In genomic region chr1:17167783-17168479, GRCh38 we compare ENCODE assay signal across 14 cellular contexts. TPM values are rescaled to one million over a fixed set of nuclear protein-coding genes. Genes with fewer than 3 reads are reported as not detected.
DNase-seq lines count a peak whose midpoint lies in the region; ATAC-seq, FAIRE-seq and TF ChIP-seq lines count a peak whose summit lies in the region.
"Had no signal": no experiment of that assay in that cellular context is flagged by ENCODE, and none has a peak within 500 bp of the region (broad histone marks: within the 10 kb centered on the region; RNA-seq: fewer than 3 reads in every experiment).

No MANE protein-coding gene starts in this region.

- H3K18ac ChIP-seq in mesenchymal stem cell (ENCODE audit: low read depth in 1 of 2, low read length in 2 of 2) = peak overlapping the region; percentile 82 to 84

- no peak for TF ChIP-seq CTCF in K562 (IDR thresholded peaks at IDR 0.05 in 2 of 3, conservative IDR thresholded peaks at IDR 0.05 in 1 of 3; ENCODE audit: insufficient read depth in 2 of 3, low read depth in 1 of 3, low read length in 3 of 3)
- TF ChIP-seq CTCF in left ventricle myocardium inferior (IDR thresholded peaks at IDR 0.05; ENCODE audit: borderline replicate concordance) = no peak

- H2BK15ac ChIP-seq in mesenchymal stem cell (ENCODE audit: low read depth, poor library complexity, severe bottlenecking) = peak overlapping the region; percentile 53

- peaks cover 10% of the 10 kb centered on the region for H3K27me3 Mint-ChIP-seq in activated naive CD4-positive, alpha-beta T cell treated with anti-CD3 and anti-CD28 coated beads, Interleukin-2, amount 10 ng/mL, durations not matched to agents 7 days and 5 days

- CTCF ChIA-PET in K562 (lab: Yijun Ruan, JAX; ENCODE audit: low intra/inter-chr PET ratio) = interaction anchor here (0.7 kb wide), 1 partner anchor 68 kb away, joined by 3 read pairs; no protein-coding TSS in a partner anchor
- CTCF ChIA-PET in activated naive CD4-positive, alpha-beta T cell treated with anti-CD3 and anti-CD28 coated beads, Interleukin-2, amount 10 ng/mL, durations not matched to agents 7 days and 5 days (lab: Charles Lee) = interaction anchor here (1.9 kb wide), 1 partner anchor 69 kb away, joined by 6 read pairs; no protein-coding TSS in a partner anchor

- BruUV-seq in K562 (replicated peaks; lab: Mats Ljungman, UMichigan) = no TSS peak

- H3K36me3 ChIP-seq in K562 (ENCODE audit: control insufficient read depth, insufficient read depth, low read length) = no peaks in the 10 kb centered on the region
- H3K36me3 ChIP-seq in mesenchymal stem cell (ENCODE audit: control insufficient read depth in 1 of 2, insufficient read depth in 2 of 2, low read depth in 1 of 2, low read length in 2 of 2) = no peaks in the 10 kb centered on the region
- no peaks in the 10 kb centered on the region for H3K36me3 ChIP-seq in left ventricle myocardium inferior

- TF ChIP-seq RAD21 in K562 (CRISPR knock-in tag; conservative IDR thresholded peaks at IDR 0.05 in 1 of 2, IDR thresholded peaks at IDR 0.05 in 1 of 2) = no peak

- no peak for FAIRE-seq in K562 (lab: Jason Lieb, UNC)
- FAIRE-seq: colon, GM18507 had no signal

- peak overlapping the region; percentile 6 to 57 for H3K4ac ChIP-seq in mesenchymal stem cell (ENCODE audit: low read depth in 1 of 2, low read length in 2 of 2)

- POLR2A ChIA-PET in K562 (lab: Yijun Ruan, JAX) = interaction anchor here (1.0 kb wide), 1 partner anchor 262 kb away, joined by 3 read pairs; no protein-coding TSS in a partner anchor

- no peaks in the 10 kb centered on the region for H3K4me1 Mint-ChIP-seq in activated naive CD4-positive, alpha-beta T cell treated with anti-CD3 and anti-CD28 coated beads, Interleukin-2, amount 10 ng/mL, durations not matched to agents 7 days and 5 days
- H3K4me1 Mint-ChIP-seq: naive thymus-derived CD4-positive, alpha-beta T cell had no signal

- H2BK5ac ChIP-seq in mesenchymal stem cell (ENCODE audit: low read depth, low read length, poor library complexity, severe bottlenecking) = peak overlapping the region; percentile 92

- intact Hi-C loops in K562 (cut with micrococcal nuclease) = no loop called here
- intact Hi-C loops in left ventricle myocardium inferior (cut with micrococcal nuclease) = no loop called here

- H3K27ac ChIP-seq in K562 (ENCODE audit: extremely low read depth, low read depth, low read length) (no peak overlapping the region), mesenchymal stem cell (ENCODE audit: low read length, poor library complexity, severe bottlenecking) (peak overlapping the region; percentile 95), left ventricle myocardium inferior (replicated peaks) (no peak overlapping the region)

- peak overlapping the region; percentile 44 for H4K91ac ChIP-seq in mesenchymal stem cell (ENCODE audit: low read length)

- WGBS in K562 (ENCODE audit: insufficient coverage, low coverage, missing lambda C conversion rate) = 0% methylated on average over 14 of the region's 14 CpGs
- 40% methylated on average over 13 of the region's 14 CpGs for WGBS in mesenchymal stem cell

- peak overlapping the region; percentile 59 for H2AK5ac ChIP-seq in mesenchymal stem cell (ENCODE audit: low read length, severe bottlenecking)

- no peaks in the 10 kb centered on the region; the same call in 1 of the 2 replicates for H4K20me1 ChIP-seq in K562 (replicated peaks; ENCODE audit: control insufficient read depth, insufficient read depth, low read length)

- DNase-seq in DMS79 (lab: John Stamatoyannopoulos, UW) (peak; percentile 21), NCI-H146 treated with DMSO at 0.1 percent for 48 hours (lab: John Stamatoyannopoulos, UW; ENCODE audit: unreplicated experiment) (peak; percentile 35), K562 (ENCODE audit: extremely low read depth in 1 of 4, low spot score in 3 of 4) (peak in 1 of 4 experiments; percentile 6), mesenchymal stem cell (peak; percentile 76), NCI-H2107 (lab: John Stamatoyannopoulos, UW) (no peak), left ventricle myocardium inferior (no peak)
- DNase-seq in activated naive CD4-positive, alpha-beta T cell treated with anti-CD3 and anti-CD28 coated beads, Interleukin-2, amount 10 ng/mL, durations not matched to agents 7 days and 5 days = no peak
- DNase-seq: naive thymus-derived CD4-positive, alpha-beta T cell; NCI-H2171; stimulated activated CD4-positive, alpha-beta T cell treated with anti-CD3 and anti-CD28 coated beads, Interleukin-2, amount 100 ng/mL, for 48 hours; substantia nigra had no signal

- no peak for TF ChIP-seq EP300 in K562 (IDR thresholded peaks at IDR 0.05; ENCODE audit: low read length)

- ATAC-seq in K562 (no peak), GM19463 (IDR thresholded peaks at IDR 0.05; ENCODE audit: unreplicated experiment) (no peak)
- ATAC-seq: naive thymus-derived CD4-positive, alpha-beta T cell had no signal

- H3K36me3 Mint-ChIP-seq in activated naive CD4-positive, alpha-beta T cell treated with anti-CD3 and anti-CD28 coated beads, Interleukin-2, amount 10 ng/mL, durations not matched to agents 7 days and 5 days = no peaks in the 10 kb centered on the region
- H3K36me3 Mint-ChIP-seq: naive thymus-derived CD4-positive, alpha-beta T cell had no signal

- TF ChIP-seq POLR2A in K562 (conservative IDR thresholded peaks at IDR 0.05) = no peak

- H3K4me3 ChIP-seq in K562 = no peak overlapping the region
- H3K4me3 ChIP-seq in mesenchymal stem cell (ENCODE audit: insufficient read depth in 1 of 2, low read depth in 1 of 2, low read length in 2 of 2) = no peak overlapping the region
- H3K4me3 ChIP-seq in left ventricle myocardium inferior = no peak overlapping the region

- H3K27ac Mint-ChIP-seq in activated naive CD4-positive, alpha-beta T cell treated with anti-CD3 and anti-CD28 coated beads, Interleukin-2, amount 10 ng/mL, durations not matched to agents 7 days and 5 days = no peak overlapping the region
- H3K27ac Mint-ChIP-seq: naive thymus-derived CD4-positive, alpha-beta T cell had no signal

- peak overlapping the region in 1 of 2 experiments; percentile 6 for H3K23ac ChIP-seq in mesenchymal stem cell (ENCODE audit: low read length in 2 of 2)

- no peak overlapping the region for H3K4me3 Mint-ChIP-seq in activated naive CD4-positive, alpha-beta T cell treated with anti-CD3 and anti-CD28 coated beads, Interleukin-2, amount 10 ng/mL, durations not matched to agents 7 days and 5 days
- H3K4me3 Mint-ChIP-seq: naive thymus-derived CD4-positive, alpha-beta T cell had no signal

- H3K9ac ChIP-seq in K562 (ENCODE audit: insufficient read depth in 1 of 2, low read depth in 2 of 2, low read length in 2 of 2) = no peak overlapping the region
- peak overlapping the region; percentile 49 for H3K9ac ChIP-seq in mesenchymal stem cell (ENCODE audit: low read length)

- no peaks in the 10 kb centered on the region for H3K79me1 ChIP-seq in mesenchymal stem cell (replicated peaks; ENCODE audit: low read length, poor library complexity, severe bottlenecking)

- H2BK120ac ChIP-seq in mesenchymal stem cell (ENCODE audit: low read depth, low read length) = peak overlapping the region; percentile 73

- no peaks in the 10 kb centered on the region for H3K9me3 ChIP-seq in K562 (replicated peaks; ENCODE audit: control insufficient read depth, insufficient read depth, low read depth, low read length)
- no peaks in the 10 kb centered on the region for H3K9me3 ChIP-seq in mesenchymal stem cell (ENCODE audit: control insufficient read depth, low read length)
- no peaks in the 10 kb centered on the region for H3K9me3 ChIP-seq in left ventricle myocardium inferior (replicated peaks)

- H3K9me1 ChIP-seq in K562 (ENCODE audit: control insufficient read depth, insufficient read depth, low read length) = no peaks in the 10 kb centered on the region

- H3K4me2 ChIP-seq in K562 (ENCODE audit: insufficient read depth, low read length) (no peak overlapping the region), mesenchymal stem cell (ENCODE audit: low read length, poor library complexity, severe bottlenecking) (peak overlapping the region; percentile 7)

- H2AFZ ChIP-seq in K562 (ENCODE audit: low read depth, low read length) = no peak overlapping the region
- H2AFZ ChIP-seq in mesenchymal stem cell (ENCODE audit: low read depth, low read length) = peak overlapping the region; percentile 76

- H3K27me3 ChIP-seq in K562 (ENCODE audit: control insufficient read depth in 2 of 2, insufficient read depth in 2 of 2, low read length in 2 of 2) (peaks cover 17 to 32% of the 10 kb centered on the region in 2 experiments), mesenchymal stem cell (ENCODE audit: control insufficient read depth in 1 of 2, insufficient read depth in 1 of 2, low read length in 2 of 2) (peaks cover 0 to 24% of the 10 kb centered on the region in 2 experiments), left ventricle myocardium inferior (ENCODE audit: low read depth) (peaks cover 76% of the 10 kb centered on the region)

- no peak overlapping the region for H3K14ac ChIP-seq in mesenchymal stem cell (ENCODE audit: low read length in 2 of 2)

- peak overlapping the region; percentile 88 to 91 for H2BK12ac ChIP-seq in mesenchymal stem cell (ENCODE audit: low read length in 2 of 2)

- no peaks in the 10 kb centered on the region for H3K9me3 Mint-ChIP-seq in activated naive CD4-positive, alpha-beta T cell treated with anti-CD3 and anti-CD28 coated beads, Interleukin-2, amount 10 ng/mL, durations not matched to agents 7 days and 5 days
- H3K9me3 Mint-ChIP-seq: naive thymus-derived CD4-positive, alpha-beta T cell had no signal

- H4K8ac ChIP-seq in mesenchymal stem cell (ENCODE audit: low read length) = peak overlapping the region; percentile 90

- H3K4me1 ChIP-seq in K562 (replicated peaks in 1 of 2; ENCODE audit: control insufficient read depth in 2 of 2, insufficient read depth in 2 of 2, low read length in 2 of 2) (no peaks in the 10 kb centered on the region), mesenchymal stem cell (ENCODE audit: control insufficient read depth, insufficient read depth, low read depth, low read length) (peaks cover 15% of the 10 kb centered on the region), left ventricle myocardium inferior (no peaks in the 10 kb centered on the region)

- in situ Hi-C loops in K562 (cut with MboI) = no loop called here

- no peaks in the 10 kb centered on the region for H3K79me2 ChIP-seq in K562 (ENCODE audit: control insufficient read depth, insufficient read depth, low read length)

RNA-seq across cellular contexts. Expression of gene PADI1, which starts 37.0 kb away (rescaled TPM):
- not detected in 2 replicates for total RNA-seq in K562 (2011; cell fraction: chromatin; rRNA removed; ENCODE audit: low replicate concordance)
- total RNA-seq in K562 (2011; cell fraction: nucleolus; rRNA removed) = not detected in 2 replicates
- not detected in 2 replicates for total RNA-seq in K562 (2011; cell fraction: nucleoplasm; rRNA removed)
- total RNA-seq in K562 (2014; rRNA removed) (not detected in 2 replicates), K562 (2014; rRNA removed; fragmentation: Illumina TruSeq; extraction: Trizol) (not detected in 2 replicates), K562 (2015; rRNA removed; fragmentation: Illumina TruSeq; extraction: Trizol) (not detected in 2 replicates), K562 (2021) (not detected in 2 replicates), left ventricle myocardium inferior (not detected)
- polyA plus RNA-seq in K562 (2011; rRNA removed) (not detected in 2 replicates), K562 (2014; fragmentation: Illumina TruSeq; extraction: Trizol) (not detected in 2 replicates), K562 (2014; fragmentation: Nextera tagmentation; extraction: Ambion mirVana) (not detected), K562 (2014; rRNA removed) (not detected in 2 replicates)
- polyA plus RNA-seq in K562 (2011; cell fraction: cytosol; rRNA removed) = not detected in 2 replicates
- not detected in 2 replicates for polyA plus RNA-seq in K562 (2011; cell fraction: nucleus; rRNA removed)
- polyA plus RNA-seq in K562 (2012) = 0.03 TPM in 1 of 2 replicates, not detected in the other
- polyA minus RNA-seq in K562 (2011; rRNA and poly(A)+ RNA removed) = not detected in 2 replicates
- not detected in 2 replicates for polyA minus RNA-seq in K562 (2011; cell fraction: cytosol; rRNA and poly(A)+ RNA removed)
- not detected in 2 replicates for polyA minus RNA-seq in K562 (2011; cell fraction: nucleus; rRNA and poly(A)+ RNA removed)
- 0.03 TPM for polyA plus RNA-seq in mesenchymal stem cell (2013, experiment 1 of 2)
- polyA plus RNA-seq in mesenchymal stem cell (2013, experiment 2 of 2) = 0.10 TPM
- total RNA-seq: naive thymus-derived CD4-positive, alpha-beta T cell had no signal
- polyA plus RNA-seq: naive thymus-derived CD4-positive, alpha-beta T cell had no signal

RNA-seq across cellular contexts. Expression of gene PADI2, which starts 48.7 kb away (rescaled TPM):
- total RNA-seq in K562 (2011; cell fraction: chromatin; rRNA removed; ENCODE audit: low replicate concordance) = not detected in 2 replicates
- total RNA-seq in K562 (2011; cell fraction: nucleolus; rRNA removed) = not detected in 2 replicates
- not detected in 2 replicates for total RNA-seq in K562 (2011; cell fraction: nucleoplasm; rRNA removed)
- total RNA-seq in K562 (2014; rRNA removed) (not detected in 2 replicates), K562 (2014; rRNA removed; fragmentation: Illumina TruSeq; extraction: Trizol) (not detected in 2 replicates), K562 (2015; rRNA removed; fragmentation: Illumina TruSeq; extraction: Trizol) (not detected in 2 replicates), K562 (2021) (0.11 and 0.13 TPM in 2 replicates), left ventricle myocardium inferior (0.49 TPM)
- polyA plus RNA-seq in K562 (2011; rRNA removed) (0.01 TPM in 2 replicates), K562 (2014; fragmentation: Illumina TruSeq; extraction: Trizol) (not detected in 2 replicates), K562 (2014; fragmentation: Nextera tagmentation; extraction: Ambion mirVana) (under 1 TPM; 0.01 TPM), K562 (2014; rRNA removed) (not detected in 2 replicates)
- 0.03 TPM in 1 of 2 replicates, not detected in the other for polyA plus RNA-seq in K562 (2011; cell fraction: cytosol; rRNA removed)
- polyA plus RNA-seq in K562 (2011; cell fraction: nucleus; rRNA removed) = not detected in 2 replicates
- polyA plus RNA-seq in K562 (2012) = 0.05 TPM in 1 of 2 replicates, not detected in the other
- polyA minus RNA-seq in K562 (2011; rRNA and poly(A)+ RNA removed) = not detected in 2 replicates
- not detected in 2 replicates for polyA minus RNA-seq in K562 (2011; cell fraction: cytosol; rRNA and poly(A)+ RNA removed)
- not detected in 2 replicates for polyA minus RNA-seq in K562 (2011; cell fraction: nucleus; rRNA and poly(A)+ RNA removed)
- polyA plus RNA-seq in mesenchymal stem cell (2013, experiment 1 of 2) = 0.04 TPM
- 0.03 TPM for polyA plus RNA-seq in mesenchymal stem cell (2013, experiment 2 of 2)
- polyA plus RNA-seq: naive thymus-derived CD4-positive, alpha-beta T cell had no signal

Comparison
In these comparisons a context has a peak if more than half of its experiments do, and no peak if none do; other contexts are left out.
1. DNase-seq: peak in DMS79 (single experiment), NCI-H146 treated with DMSO at 0.1 percent for 48 hours (single experiment) and mesenchymal stem cell (single experiment); none in activated naive CD4-positive, alpha-beta T cell treated with anti-CD3 and anti-CD28 coated beads, Interleukin-2, amount 10 ng/mL, durations not matched to agents 7 days and 5 days (single experiment), NCI-H2107 (single experiment) and left ventricle myocardium inferior (single experiment).